Comparison of ENCODE assay signal across 11 cellular contexts in genomic region chr1:239587066-239587465, GRCh38.
DNase-seq lines count a peak whose midpoint lies in the region; ATAC-seq lines count a peak whose summit lies in the region.
"Had no signal": no experiment of that assay in that cellular context is flagged by ENCODE, and none has a peak within 500 bp of the region (broad histone marks: within the 10 kb centered on the region; RNA-seq: fewer than 3 reads in every experiment).

No MANE protein-coding gene starts in this region.

- peak overlapping the region in 1 of 2 donors; percentile 81 for H3K27ac Mint-ChIP-seq in effector memory CD8-positive, alpha-beta T cell

- peaks cover 0 to 5% of the 10 kb centered on the region in 2 donors for H3K4me1 Mint-ChIP-seq in effector memory CD8-positive, alpha-beta T cell (ENCODE audit: low read depth in 2 of 2)

- peak; percentile 9 for DNase-seq in stimulated activated CD4-positive, alpha-beta T cell treated with anti-CD3 and anti-CD28 coated beads, Interleukin-15, amount 100 ng/mL, for 24 hours
- no peak for DNase-seq in stimulated activated CD4-positive, alpha-beta T cell treated with anti-CD3 and anti-CD28 coated beads, Interleukin-12 subunit alpha, Interleukin-12 subunit beta, amount 100 ng/mL, for 4 hours
- DNase-seq in activated CD4-positive, alpha-beta T cell treated with anti-CD3 and anti-CD28 coated beads, Interleukin-2, amount 50 U/mL, for 48 hours: peak; percentile 2 to 17
- DNase-seq in effector memory CD8-positive, alpha-beta T cell: peak; percentile 6 to 32 (median 12)
- DNase-seq in NCI-H2107 treated with DMSO at 0.1 percent for 48 hours (lab: John Stamatoyannopoulos, UW; ENCODE audit: unreplicated experiment): no peak
- DNase-seq in DMS53 treated with DMSO at 0.1 percent for 48 hours (lab: John Stamatoyannopoulos, UW; ENCODE audit: unreplicated experiment): no peak
- no peak for DNase-seq in dermis blood vessel endothelial cell
- DNase-seq: heart left ventricle, NCI-H1694 treated with DMSO at 0.1 percent for 48 hours, T1000 had no signal

- no peak overlapping the region for H3K4me3 Mint-ChIP-seq in effector memory CD8-positive, alpha-beta T cell

- peaks cover 0 to 12% of the 10 kb centered on the region in 2 donors for H3K27me3 Mint-ChIP-seq in effector memory CD8-positive, alpha-beta T cell

- H3K36me3 Mint-ChIP-seq in effector memory CD8-positive, alpha-beta T cell (ENCODE audit: insufficient read depth): no peaks in the 10 kb centered on the region

- ATAC-seq in effector memory CD8-positive, alpha-beta T cell (replicated peaks): peak; percentile 99
- ATAC-seq in HG02642 (IDR thresholded peaks at IDR 0.05; ENCODE audit: poor library complexity, unreplicated experiment): no peak
- ATAC-seq: heart left ventricle had no signal

- H3K9me3 Mint-ChIP-seq in effector memory CD8-positive, alpha-beta T cell: no peaks in the 10 kb centered on the region

Comparison
In these comparisons a context has a peak if more than half of its experiments do, and no peak if none do; other contexts are left out.
1. DNase-seq: peak in stimulated activated CD4-positive, alpha-beta T cell treated with anti-CD3 and anti-CD28 coated beads, Interleukin-15, amount 100 ng/mL, for 24 hours (single experiment), activated CD4-positive, alpha-beta T cell treated with anti-CD3 and anti-CD28 coated beads, Interleukin-2, amount 50 U/mL, for 48 hours (2 of 2) and effector memory CD8-positive, alpha-beta T cell (3 of 3); none in stimulated activated CD4-positive, alpha-beta T cell treated with anti-CD3 and anti-CD28 coated beads, Interleukin-12 subunit alpha, Interleukin-12 subunit beta, amount 100 ng/mL, for 4 hours (single experiment), NCI-H2107 treated with DMSO at 0.1 percent for 48 hours (single experiment), DMS53 treated with DMSO at 0.1 percent for 48 hours (single experiment) and dermis blood vessel endothelial cell (single experiment).